Comparison of ENCODE assay signal across 1 cellular context in the genomic region with DNA sequence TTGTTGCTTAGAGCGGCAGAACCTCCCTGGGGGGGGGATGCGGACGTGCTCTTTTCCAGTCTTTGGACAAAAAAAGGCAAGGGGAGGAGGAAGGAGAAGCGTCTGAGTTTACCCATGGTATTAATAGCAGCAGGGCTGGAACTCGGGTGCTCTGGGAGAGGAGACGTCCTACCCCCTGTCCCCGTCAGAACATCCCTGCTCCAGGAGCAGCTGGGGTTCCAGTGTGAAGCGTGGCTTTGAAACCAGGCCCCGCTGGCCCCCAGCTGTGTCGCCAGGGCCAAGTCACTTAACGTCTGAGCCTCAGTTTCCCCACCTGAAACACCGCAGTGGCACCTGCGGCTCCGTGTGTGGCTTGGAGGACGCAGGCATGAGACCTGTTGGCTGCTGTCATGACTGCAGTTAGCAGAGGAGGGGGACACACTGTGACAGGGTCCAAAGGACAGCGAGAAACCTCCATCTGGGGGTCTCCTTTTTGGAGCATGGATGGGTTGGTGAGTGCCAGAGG.
TF ChIP-seq lines count a peak whose summit lies in the region.

No MANE protein-coding gene starts in this region.

TF ChIP-seq in GM12878, 131 proteins besides CTCF, POLR2A, EP300 and RAD21:
- TF ChIP-seq CEBPB (IDR thresholded peaks at IDR 0.05; ENCODE audit: borderline replicate concordance in 1 of 2, low read depth in 2 of 2, low read length in 2 of 2) = no peak
- TF ChIP-seq MXI1 (IDR thresholded peaks at IDR 0.05; ENCODE audit: low read depth, low read length) = 0 out of 2 replicates have a peak, but pooled peaks have one; percentile 33
